Comparison of ENCODE assay signal across 1 cellular context in genomic region chr1:26233903-26234643, GRCh38.
A peak's percentile ranks its signal among the peaks of the same experiment; 100 is the strongest.
TF ChIP-seq lines count a peak whose summit lies in the region.

TSS of gene CEP85 (plus strand) at chr1:26234200. CDS start at chr1:26239784, 5,584 bp downstream.

TF ChIP-seq in HepG2, 621 proteins besides CTCF, POLR2A, EP300 and RAD21 (continued from another document and continues in another):
- no peak for TF ChIP-seq ZNF318 (CRISPR knock-in tag; IDR thresholded peaks at IDR 0.05)
- peak; percentile 91 for TF ChIP-seq ZFP36L1 (CRISPR knock-in tag; IDR thresholded peaks at IDR 0.05)
- no peak for TF ChIP-seq REST (IDR thresholded peaks at IDR 0.05; ENCODE audit: borderline replicate concordance in 1 of 2, low read depth in 1 of 2, low read length in 2 of 2)
- TF ChIP-seq THAP11 (CRISPR knock-in tag; IDR thresholded peaks at IDR 0.05), result peak; percentile 69
- no peak for TF ChIP-seq MTF1 (CRISPR knock-in tag; IDR thresholded peaks at IDR 0.05)
- TF ChIP-seq DMTF1 (CRISPR knock-in tag; IDR thresholded peaks at IDR 0.05), result no peak
- no peak; the same call in 1 of the 2 replicates for TF ChIP-seq IRF9 (CRISPR knock-in tag; IDR thresholded peaks at IDR 0.05; ENCODE audit: borderline replicate concordance)
- no peak for TF ChIP-seq JUN (CRISPR knock-in tag; IDR thresholded peaks at IDR 0.05)
- peak; percentile 66; the same call in 1 of the 2 replicates for TF ChIP-seq ZNF782 (CRISPR knock-in tag; IDR thresholded peaks at IDR 0.05; ENCODE audit: borderline replicate concordance)
- TF ChIP-seq ZNF362 (CRISPR knock-in tag; IDR thresholded peaks at IDR 0.05; ENCODE audit: borderline replicate concordance), result no peak; the same call in 1 of the 2 replicates
- peak; percentile 27; the same call in 1 of the 2 replicates for TF ChIP-seq AHR (CRISPR knock-in tag; IDR thresholded peaks at IDR 0.05)
- no peak for TF ChIP-seq MTA3 (CRISPR knock-in tag; IDR thresholded peaks at IDR 0.05)
- TF ChIP-seq TARDBP (CRISPR knock-in tag; IDR thresholded peaks at IDR 0.05), result peak; percentile 61
- TF ChIP-seq GPN1 (CRISPR knock-in tag; IDR thresholded peaks at IDR 0.05; ENCODE audit: borderline replicate concordance), result no peak
- TF ChIP-seq SMARCE1 (IDR thresholded peaks at IDR 0.05; ENCODE audit: borderline replicate concordance), result no peak
- TF ChIP-seq MIXL1 (CRISPR knock-in tag; IDR thresholded peaks at IDR 0.05), result no peak
- TF ChIP-seq ZNF503 (CRISPR knock-in tag; IDR thresholded peaks at IDR 0.05), result no peak
- TF ChIP-seq ZNF784 (CRISPR knock-in tag; IDR thresholded peaks at IDR 0.05; ENCODE audit: borderline replicate concordance), result peak; percentile 49; the same call in 1 of the 2 replicates
- no peak for TF ChIP-seq SIX1 (CRISPR knock-in tag; IDR thresholded peaks at IDR 0.05; ENCODE audit: borderline replicate concordance)
- TF ChIP-seq ZNF484 (CRISPR knock-in tag; IDR thresholded peaks at IDR 0.05; ENCODE audit: borderline replicate concordance, low read depth), result no peak
- TF ChIP-seq PRPF4 (IDR thresholded peaks at IDR 0.05; ENCODE audit: low read depth, low read length, poor library complexity, severe bottlenecking), result no peak
- peak; percentile 60; the same call in 1 of the 2 replicates for TF ChIP-seq NRL (CRISPR knock-in tag; IDR thresholded peaks at IDR 0.05; ENCODE audit: borderline replicate concordance)
- TF ChIP-seq NAIF1 (CRISPR knock-in tag; IDR thresholded peaks at IDR 0.05; ENCODE audit: borderline replicate concordance), result no peak
- peak; percentile 26; the same call in 1 of the 2 replicates for TF ChIP-seq ELF3 (CRISPR knock-in tag; IDR thresholded peaks at IDR 0.05)
- no peak for TF ChIP-seq ARHGAP35 (CRISPR knock-in tag; IDR thresholded peaks at IDR 0.05; ENCODE audit: borderline replicate concordance)
- peak; percentile 90 for TF ChIP-seq THAP9 (CRISPR knock-in tag; IDR thresholded peaks at IDR 0.05; ENCODE audit: borderline replicate concordance)
- TF ChIP-seq TERF1 (CRISPR knock-in tag; IDR thresholded peaks at IDR 0.05), result no peak
- no peak for TF ChIP-seq SMAD1 (CRISPR knock-in tag; IDR thresholded peaks at IDR 0.05; ENCODE audit: borderline replicate concordance, low read depth)
- TF ChIP-seq HNRNPH1 (optimal IDR thresholded peaks at IDR 0.05; ENCODE audit: low read depth, low read length), result peak; percentile 43
- peak; percentile 56; the same call in 1 of the 2 replicates for TF ChIP-seq NFKB2 (CRISPR knock-in tag; IDR thresholded peaks at IDR 0.05; ENCODE audit: borderline replicate concordance)
- TF ChIP-seq ZFP82 (CRISPR knock-in tag; IDR thresholded peaks at IDR 0.05; ENCODE audit: borderline replicate concordance), result peak; percentile 93; the same call in 1 of the 2 replicates
- no peak for TF ChIP-seq ZNF34 (CRISPR knock-in tag; IDR thresholded peaks at IDR 0.05; ENCODE audit: borderline replicate concordance)
